ENCODE assay signal across 14 cellular contexts in genomic region chr1:100847481-100847880, GRCh38. TPM values are rescaled to one million over a fixed set of nuclear protein-coding genes. Genes with fewer than 3 reads are reported as not detected.
DNase-seq lines count a peak whose midpoint lies in the region; TF ChIP-seq lines count a peak whose summit lies in the region.
"Had no signal": no experiment of that assay in that cellular context is flagged by ENCODE, and none has a peak within 500 bp of the region (broad histone marks: within the 10 kb centered on the region; RNA-seq: fewer than 3 reads in every experiment).

No MANE protein-coding gene starts in this region.

- TF ChIP-seq CTCF in epithelial cell of esophagus (IDR thresholded peaks at IDR 0.05; ENCODE audit: insufficient read depth, low read depth, low read length, missing control alignments) (no peak), uterus (IDR thresholded peaks at IDR 0.05) (no peak), stomach (IDR thresholded peaks at IDR 0.05) (no peak)

- no peaks in the 10 kb centered on the region for H3K27me3 ChIP-seq in SJSA1 (replicated peaks)
- no peaks in the 10 kb centered on the region for H3K27me3 ChIP-seq in uterus
- no peaks in the 10 kb centered on the region for H3K27me3 ChIP-seq in stomach
- H3K27me3 ChIP-seq: cardiac muscle cell had no signal

- H3K36me3 ChIP-seq in SJSA1 (no peaks in the 10 kb centered on the region), uterus (no peaks in the 10 kb centered on the region), stomach (no peaks in the 10 kb centered on the region)
- H3K36me3 ChIP-seq: cardiac muscle cell had no signal

- TF ChIP-seq POLR2A in uterus (IDR thresholded peaks at IDR 0.05) = no peak
- TF ChIP-seq POLR2A in stomach (IDR thresholded peaks at IDR 0.05) = no peak

- intact Hi-C loops in uterus (cut with DNase I; ENCODE audit: low total_unique reads) (no loop called here), stomach (cut with DNase I; ENCODE audit: low total_unique reads) (no loop called here)

- DNase-seq in SJSA1 (ENCODE audit: low read depth in 1 of 2, low spot score in 2 of 2) (peak in 1 of 2 experiments; percentile 56), epithelial cell of esophagus (ENCODE audit: low read depth) (peak; percentile 5), myocyte (ENCODE audit: low read depth) (peak; percentile 28), uterus (no peak), T-helper 2 cell (no peak), stomach (no peak)
- no peak for DNase-seq in activated naive CD4-positive, alpha-beta T cell treated with anti-CD3 and anti-CD28 coated beads, Interleukin-2, amount 50 U/mL, for 16 hours
- DNase-seq: activated CD4-positive, CD25-positive, alpha-beta regulatory T cell treated with anti-CD3 and anti-CD28 coated beads, Interleukin-2, amount 50 U/mL, for 72 hours; activated T-cell treated with anti-CD3 and anti-CD28 coated beads, Interleukin-2, amount 50 U/mL, for 4 hours; COR-L47; foreskin fibroblast; NCI-H1694; NCI-H82 had no signal

- H3K4me1 ChIP-seq in SJSA1 (replicated peaks) (peaks cover 6% of the 10 kb centered on the region), uterus (no peaks in the 10 kb centered on the region), stomach (no peaks in the 10 kb centered on the region)

- no peak for TF ChIP-seq EP300 in stomach (IDR thresholded peaks at IDR 0.05)

- H3K4me3 ChIP-seq in SJSA1 (peak overlapping the region; percentile 8), epithelial cell of esophagus (ENCODE audit: low read length) (no peak overlapping the region), uterus (peak overlapping the region; percentile 4 to 5), stomach (peak overlapping the region in 1 of 4 donors; percentile 22)
- H3K4me3 ChIP-seq: cardiac muscle cell had no signal

- H3K27ac ChIP-seq in SJSA1 = peak overlapping the region; percentile 55
- peak overlapping the region in 1 of 2 donors; percentile 40 for H3K27ac ChIP-seq in uterus
- H3K27ac ChIP-seq in stomach = peak overlapping the region in 1 of 5 donors; percentile 7
- H3K27ac ChIP-seq: cardiac muscle cell had no signal

- 2 to 13% (median 10%) methylated on average over 2 of the region's 2 CpGs for WGBS in stomach, 5 donors

- H3K9me3 ChIP-seq in SJSA1 (replicated peaks) (no peaks in the 10 kb centered on the region), uterus (no peaks in the 10 kb centered on the region), stomach (no peaks in the 10 kb centered on the region)

RNA-seq across cellular contexts. Expression of gene EXTL2, which starts 47.2 kb away (rescaled TPM):
- 39.5 and 44.2 TPM in 2 replicates for total RNA-seq in SJSA1 (2014; rRNA removed; shearing (Covaris generic))
- total RNA-seq in myocyte (20.1 and 27.6 TPM in 2 replicates), uterus (10 to 100 TPM in 3 of 4 donors, 1 to 10 TPM in 1; 6.4 to 63.3 (median 18.9) TPM), stomach (10 to 100 TPM in 2 of 5 donors, 1 to 10 TPM in 2, not detected in 1; 3.2 to 33.5 (median 17.1) TPM)
- polyA plus RNA-seq in myocyte (2012) = 19.3 TPM
- polyA plus RNA-seq in stomach = 1 to 10 TPM; 2.9 to 4.7 (median 4.4) TPM

RNA-seq across cellular contexts. Expression of gene SLC30A7, which starts 48.4 kb away (rescaled TPM):
- 13.4 and 26.3 TPM in 2 replicates for total RNA-seq in SJSA1 (2014; rRNA removed; shearing (Covaris generic))
- total RNA-seq in myocyte (18.3 and 26.8 TPM in 2 replicates), uterus (10 to 100 TPM; 15.1 to 53.0 (median 22.8) TPM), stomach (10 to 100 TPM in 2 of 5 donors, 1 to 10 TPM in 3; 4.9 to 65.7 (median 9.8) TPM)
- polyA plus RNA-seq in myocyte (2012) = 8.7 TPM
- polyA plus RNA-seq in stomach = 1 to 10 TPM; 1.5 to 3.2 (median 2.1) TPM

Comparison
In these comparisons a context has a peak if more than half of its experiments do, and no peak if none do; other contexts are left out.
1. DNase-seq: peak in epithelial cell of esophagus (single experiment) and myocyte (single experiment); none in uterus (0 of 2), T-helper 2 cell (0 of 5), stomach (single experiment) and activated naive CD4-positive, alpha-beta T cell treated with anti-CD3 and anti-CD28 coated beads, Interleukin-2, amount 50 U/mL, for 16 hours (single experiment).